Comparison of ENCODE assay signal across 8 cellular contexts in genomic region chr12:27779416-27779815, GRCh38. TPM values are rescaled to one million over a fixed set of nuclear protein-coding genes. Genes with fewer than 3 reads are reported as not detected.
DNase-seq lines count a peak whose midpoint lies in the region; ATAC-seq, FAIRE-seq and TF ChIP-seq lines count a peak whose summit lies in the region.

No MANE protein-coding gene starts in this region.

- H3K9ac ChIP-seq in GM12878 (ENCODE audit: control insufficient read depth, insufficient read depth, low read length) (peak overlapping the region; percentile 89), kidney (ENCODE audit: low read length in 2 of 2) (peak overlapping the region; percentile 71 to 81)

- POLR2A ChIA-PET in GM12878 (lab: Charles Lee) = no interaction called here

- peak; percentile 9 for TF ChIP-seq POLR2A in GM12878 (IDR thresholded peaks at IDR 0.05; ENCODE audit: low read depth, low read length)

- no peak for TF ChIP-seq CTCF in GM12878 (IDR thresholded peaks at IDR 0.05 in 2 of 3, conservative IDR thresholded peaks at IDR 0.05 in 1 of 3; ENCODE audit: control insufficient read depth in 2 of 3, extremely low read depth in 1 of 3, insufficient read depth in 1 of 3, low read depth in 3 of 3, low read length in 3 of 3)
- TF ChIP-seq CTCF in kidney (IDR thresholded peaks at IDR 0.05; ENCODE audit: borderline replicate concordance, extremely low read depth, insufficient read depth) = no peak

- H3K4me1 ChIP-seq in GM12878 (ENCODE audit: control insufficient read depth, insufficient read depth, low read length) (peaks cover 4% of the 10 kb centered on the region), kidney (ENCODE audit: control insufficient read depth in 1 of 2, insufficient read depth in 1 of 2, low read depth in 1 of 2, low read length in 2 of 2) (peaks cover 10 to 11% of the 10 kb centered on the region in 2 donors)

- 5% methylated on average over 13 of the region's 15 CpGs for WGBS in GM12878 (ENCODE audit: insufficient coverage, insufficient replicate concordance, low lambda C conversion rate, missing lambda C conversion rate)

- H4K20me1 ChIP-seq in GM12878 (ENCODE audit: control insufficient read depth, insufficient read depth) = no peaks in the 10 kb centered on the region

- H3K36me3 ChIP-seq in GM12878 (ENCODE audit: control insufficient read depth in 2 of 2, insufficient read depth in 2 of 2, low read length in 1 of 2) = no peaks in the 10 kb centered on the region; a peak in 1 of 4 replicates
- no peaks in the 10 kb centered on the region for H3K36me3 ChIP-seq in kidney (ENCODE audit: control insufficient read depth in 1 of 2, insufficient read depth in 2 of 2, low read length in 2 of 2)

- ATAC-seq in GM18517 (IDR thresholded peaks at IDR 0.05; ENCODE audit: unreplicated experiment) (peak; percentile 16), HG03066 (IDR thresholded peaks at IDR 0.05; ENCODE audit: low read depth, unreplicated experiment) (peak; percentile 4), GM12878 (peak; percentile 10)

- peak overlapping the region; percentile 96 for H3K4me3 ChIP-seq in GM12878
- H3K4me3 ChIP-seq in kidney (ENCODE audit: low read length in 2 of 2) = peak overlapping the region; percentile 87 to 90

- H3K27me3 ChIP-seq in GM12878 (replicated peaks in 1 of 2; ENCODE audit: control insufficient read depth in 2 of 2, insufficient read depth in 2 of 2, low read length in 1 of 2) = no peaks in the 10 kb centered on the region

- H2AFZ ChIP-seq in GM12878 (ENCODE audit: control insufficient read depth, low read depth, low read length) = peak overlapping the region; percentile 96

- FAIRE-seq in GM12878 (lab: Jason Lieb, UNC) = no peak
- FAIRE-seq in kidney (lab: Jason Lieb, UNC) = no peak

- BruUV-seq in GM12878 (replicated peaks; lab: Mats Ljungman, UMichigan) = TSS peak; percentile 81

- H3K9me3 ChIP-seq in GM12878 (replicated peaks; ENCODE audit: control insufficient read depth, insufficient read depth, low read length) = no peaks in the 10 kb centered on the region
- H3K9me3 ChIP-seq in kidney (ENCODE audit: control insufficient read depth in 1 of 2, low read length in 2 of 2) = no peaks in the 10 kb centered on the region

- in situ Hi-C loops in GM12878 (cut with MboI) = no loop called here

- no peak for TF ChIP-seq EP300 in GM12878 (IDR thresholded peaks at IDR 0.05; ENCODE audit: borderline replicate concordance in 1 of 2, control insufficient read depth in 1 of 2, low read depth in 2 of 2, low read length in 2 of 2)

- peak overlapping the region; percentile 72 for H3K27ac ChIP-seq in GM12878 (ENCODE audit: control insufficient read depth, insufficient read depth)
- peak overlapping the region; percentile 62 to 74 for H3K27ac ChIP-seq in kidney (ENCODE audit: low read depth in 2 of 2, low read length in 2 of 2)

- H3K4me2 ChIP-seq in GM12878 (ENCODE audit: control insufficient read depth, insufficient read depth) = peak overlapping the region; percentile 97

- intact Hi-C loops in GM12878 (cut with micrococcal nuclease; ENCODE audit: unreplicated experiment) (no loop called here), kidney (cut with DNase I) (no loop called here)

- no peak for TF ChIP-seq RAD21 in GM12878 (IDR thresholded peaks at IDR 0.05; ENCODE audit: insufficient read depth, low read depth, low read length)

- peaks cover 21% of the 10 kb centered on the region for H3K79me2 ChIP-seq in GM12878 (ENCODE audit: control insufficient read depth, insufficient read depth, low read length)

- RAD21 ChIA-PET in GM12878 (lab: Charles Lee; ENCODE audit: unreplicated experiment) = interaction anchor here (1.4 to 1.5 kb wide), 3 partner anchors 32 to 83 kb away, joined by 3 to 4 read pairs (median 3); no protein-coding TSS in a partner anchor

- CTCF ChIA-PET in GM12878 (lab: Yijun Ruan, JAX) = interaction anchor here (1.1 kb wide), 1 partner anchor 46 kb away, joined by 4 read pairs; no protein-coding TSS in a partner anchor

- SMC1A ChIA-PET in GM12878 (lab: Charles Lee; ENCODE audit: uncharacterized antibody, unreplicated experiment) = interaction anchor here (0.8 to 1.2 kb wide), 3 partner anchors 9 to 159 kb away, joined by 3 to 5 read pairs (median 3); no protein-coding TSS in a partner anchor

- DNase-seq in Ammon's horn (ENCODE audit: low spot score) (peak; percentile 69), NCI-H69 (lab: John Stamatoyannopoulos, UW) (peak; percentile 51), GM12878 (ENCODE audit: low read depth, low spot score) (no peak), kidney (peak; percentile 43), MV-4-11 (lab: John Stamatoyannopoulos, UW) (no peak)
- DNase-seq in stimulated activated CD8-positive, alpha-beta memory T cell treated with anti-CD3 and anti-CD28 coated beads, Interleukin-4, amount 100 ng/mL, for 48 hours = peak; percentile 36

TF ChIP-seq in GM12878, 131 proteins besides CTCF, POLR2A, EP300 and RAD21:
- TF ChIP-seq EGR1 (IDR thresholded peaks at IDR 0.05; ENCODE audit: borderline replicate concordance in 1 of 2, low read depth in 2 of 2, low read length in 2 of 2) (peak; percentile 14 to 18; a peak in 2 of 3 replicates), YY1 (IDR thresholded peaks at IDR 0.05; ENCODE audit: low read depth, low read length) (peak; percentile 83), RUNX3 (IDR thresholded peaks at IDR 0.05; ENCODE audit: low read length) (0 out of 2 replicates have a peak, but pooled peaks have one; percentile 9), ZNF217 (IDR thresholded peaks at IDR 0.05) (no peak), JUND (IDR thresholded peaks at IDR 0.05; ENCODE audit: low read depth, low read length) (no peak), MTA3 (IDR thresholded peaks at IDR 0.05; ENCODE audit: borderline replicate concordance, low read length) (0 out of 2 replicates have a peak, but pooled peaks have one; percentile 52)

RNA-seq across cellular contexts. Expression of gene KLHL42, which starts 0.6 kb away (rescaled TPM):
- 50.3 and 60.7 TPM in 2 replicates for total RNA-seq in GM12878 (2013; cell fraction: nucleolus; rRNA removed)
- total RNA-seq in GM12878 (2014; rRNA removed) (14.4 and 15.9 TPM in 2 replicates), GM12878 (2014; rRNA removed; fragmentation: Illumina TruSeq; extraction: Trizol) (12.1 and 14.4 TPM in 2 replicates), GM12878 (2021) (15.5 and 17.4 TPM in 2 replicates), kidney (21.2 TPM)
- polyA plus RNA-seq in GM12878 (2011; ENCODE audit: low read depth) = 2.3 TPM
- polyA plus RNA-seq in GM12878 (2011; rRNA removed) (15.9 and 16.2 TPM in 2 replicates), GM12878 (2014; fragmentation: Illumina TruSeq; extraction: Trizol) (10.7 and 11.8 TPM in 2 replicates), GM12878 (2014; fragmentation: Nextera tagmentation; extraction: Ambion mirVana) (1 to 10 TPM; 2.1 to 2.5 TPM), GM12878 (2014; rRNA removed) (16.8 and 18.2 TPM in 2 replicates), GM12878 (2016; fragmentation: Nextera tagmentation; extraction: Ambion mirVana) (1 to 10 TPM; 6.3 to 9.6 TPM), kidney (ENCODE audit: insufficient read depth, low read depth, low replicate concordance) (6.6 TPM)
- polyA plus RNA-seq in GM12878 (2011; cell fraction: cytosol; rRNA removed) = 10.3 and 13.0 TPM in 2 replicates
- polyA plus RNA-seq in GM12878 (2011; cell fraction: nucleus; rRNA removed) = 33.8 and 39.9 TPM in 2 replicates
- polyA plus RNA-seq in GM12878 (2012) = 5.0 and 5.8 TPM in 2 replicates
- polyA minus RNA-seq in GM12878 (2011; rRNA and poly(A)+ RNA removed) = 22.2 and 28.1 TPM in 2 replicates
- polyA minus RNA-seq in GM12878 (2011; cell fraction: cytosol; rRNA and poly(A)+ RNA removed) = 7.1 and 10.8 TPM in 2 replicates
- 24.5 and 38.1 TPM in 2 replicates for polyA minus RNA-seq in GM12878 (2011; cell fraction: nucleus; rRNA and poly(A)+ RNA removed)

RNA-seq across cellular contexts. Expression of gene MANSC4, which starts 0.6 kb away (rescaled TPM):
- not detected in 2 replicates for total RNA-seq in GM12878 (2013; cell fraction: nucleolus; rRNA removed)
- not detected in 2 replicates for total RNA-seq in GM12878 (2014; rRNA removed)
- not detected in 2 replicates for total RNA-seq in GM12878 (2014; rRNA removed; fragmentation: Illumina TruSeq; extraction: Trizol)
- total RNA-seq in GM12878 (2021) = 0.21 TPM in 1 of 2 replicates, not detected in the other
- not detected for polyA plus RNA-seq in GM12878 (2011; ENCODE audit: low read depth)
- not detected in 2 replicates for polyA plus RNA-seq in GM12878 (2011; rRNA removed)
- not detected in 2 replicates for polyA plus RNA-seq in GM12878 (2011; cell fraction: cytosol; rRNA removed)
- not detected in 2 replicates for polyA plus RNA-seq in GM12878 (2011; cell fraction: nucleus; rRNA removed)
- 0.26 TPM in 1 of 2 replicates, not detected in the other for polyA plus RNA-seq in GM12878 (2012)
- 0.19 and 0.27 TPM in 2 replicates for polyA plus RNA-seq in GM12878 (2014; fragmentation: Illumina TruSeq; extraction: Trizol)
- under 1 TPM in 1 of 2 experiments, not detected in 1; 0.18 TPM for polyA plus RNA-seq in GM12878 (2014; fragmentation: Nextera tagmentation; extraction: Ambion mirVana)
- not detected in 2 replicates for polyA plus RNA-seq in GM12878 (2014; rRNA removed)
- polyA plus RNA-seq in GM12878 (2016; fragmentation: Nextera tagmentation; extraction: Ambion mirVana) = not detected
- polyA minus RNA-seq in GM12878 (2011; rRNA and poly(A)+ RNA removed) = not detected in 2 replicates
- not detected in 2 replicates for polyA minus RNA-seq in GM12878 (2011; cell fraction: cytosol; rRNA and poly(A)+ RNA removed)
- polyA minus RNA-seq in GM12878 (2011; cell fraction: nucleus; rRNA and poly(A)+ RNA removed) = not detected in 2 replicates
- not detected for total RNA-seq in kidney
- polyA plus RNA-seq in kidney (ENCODE audit: insufficient read depth, low read depth, low replicate concordance) = not detected

Comparison
In these comparisons a context has a peak if more than half of its experiments do, and no peak if none do; other contexts are left out.
1. DNase-seq: peak in Ammon's horn (single experiment), NCI-H69 (single experiment), kidney (single experiment) and stimulated activated CD8-positive, alpha-beta memory T cell treated with anti-CD3 and anti-CD28 coated beads, Interleukin-4, amount 100 ng/mL, for 48 hours (single experiment); none in GM12878 (single experiment) and MV-4-11 (single experiment).
2. Peak in every context shown above with its lines, with median percentiles within 50 percentile points of each other: ATAC-seq.